9 cellular contexts compared by ENCODE assay signal in the genomic region with DNA sequence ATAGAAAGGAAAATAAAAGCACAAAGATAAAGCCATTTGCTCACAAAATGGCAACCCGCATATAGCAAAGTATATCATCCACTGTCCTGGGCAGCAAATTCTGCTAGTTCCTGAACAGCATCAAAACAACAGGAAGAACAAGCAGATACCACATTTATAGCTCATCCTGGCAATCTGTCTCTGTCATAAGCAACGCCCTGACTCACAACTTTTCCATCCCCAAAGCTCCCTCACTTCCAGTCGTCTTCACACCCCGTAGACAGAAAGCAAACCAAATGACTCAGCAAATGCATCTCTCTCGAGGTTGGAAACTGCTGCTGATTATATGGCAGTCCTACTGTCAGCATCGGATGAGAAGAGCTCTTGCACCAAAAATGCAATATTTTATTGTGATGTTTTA.
A peak's percentile ranks its signal among the peaks of the same experiment; 100 is the strongest.
DNase-seq lines count a peak whose midpoint lies in the region; ATAC-seq and TF ChIP-seq lines count a peak whose summit lies in the region.
"Had no signal": no experiment of that assay in that cellular context is flagged by ENCODE, and none has a peak within 500 bp of the region (broad histone marks: within the 10 kb centered on the region; RNA-seq: fewer than 3 reads in every experiment).

No MANE protein-coding gene starts in this region.

- H3K4me3 ChIP-seq in neuronal stem cell (ENCODE audit: low read length in 2 of 2) (no peak overlapping the region), adrenal gland (no peak overlapping the region)

- H2AK5ac ChIP-seq in neuronal stem cell (ENCODE audit: low read depth, low read length): no peak overlapping the region

- peak overlapping the region; percentile 32 for H3K18ac ChIP-seq in neuronal stem cell (ENCODE audit: low read length)

- H4K8ac ChIP-seq in neuronal stem cell (ENCODE audit: low read depth, low read length): no peak overlapping the region

- DNase-seq in ELR (ENCODE audit: low read depth) (peak; percentile 97), MV-4-11 (lab: John Stamatoyannopoulos, UW) (peak; percentile 66), chondrocyte (ENCODE audit: low spot score) (no peak), neuronal stem cell (ENCODE audit: low spot score) (no peak), GM13976 (ENCODE audit: low spot score) (no peak), OCI-M2 (lab: John Stamatoyannopoulos, UW; ENCODE audit: unreplicated experiment) (no peak), adrenal gland (no peak)

- no peaks in the 10 kb centered on the region for H3K9me3 ChIP-seq in neuronal stem cell (replicated peaks in 1 of 2; ENCODE audit: control insufficient read depth in 2 of 2, insufficient read depth in 1 of 2, low read depth in 1 of 2, low read length in 2 of 2)
- H3K9me3 ChIP-seq in adrenal gland (replicated peaks in 1 of 3): no peaks in the 10 kb centered on the region

- no peak overlapping the region for H3K4me3 Mint-ChIP-seq in chondrocyte (ENCODE audit: unreplicated experiment)
- H3K4me3 Mint-ChIP-seq: IgD-negative memory B cell had no signal

- in situ Hi-C loops in GM13976 (cut with MboI; ENCODE audit: low sequenced_read_pairs, unreplicated experiment): no loop called here

- H4K91ac ChIP-seq in neuronal stem cell (ENCODE audit: low read depth, low read length, poor library complexity): no peak overlapping the region

- no peaks in the 10 kb centered on the region for H3K9me3 Mint-ChIP-seq in chondrocyte (ENCODE audit: low read depth)

- no peak for TF ChIP-seq POLR2A in adrenal gland (IDR thresholded peaks at IDR 0.05)

- no peak for ATAC-seq in HG03460 (IDR thresholded peaks at IDR 0.05; ENCODE audit: unreplicated experiment)

- H3K27ac ChIP-seq in neuronal stem cell (replicated peaks; ENCODE audit: low read length) (no peak overlapping the region), adrenal gland (no peak overlapping the region)

- H3K4me1 Mint-ChIP-seq in chondrocyte (ENCODE audit: low read depth): peaks cover 24% of the 10 kb centered on the region
- H3K4me1 Mint-ChIP-seq: IgD-negative memory B cell had no signal

- H2BK120ac ChIP-seq in neuronal stem cell (ENCODE audit: low read depth, low read length): no peak overlapping the region

- H3K4me2 ChIP-seq in neuronal stem cell (ENCODE audit: insufficient read depth, low read length, poor library complexity, severe bottlenecking): no peak overlapping the region

- WGBS in neuronal stem cell (ENCODE audit: extremely low coverage in 2 of 2, insufficient read length in 2 of 2, insufficient replicate concordance in 1 of 2), 2 donors: no CpG with 5 or more reads among the region's 6 CpGs
- 32 to 46% (median 45%) methylated on average over 6 of the region's 6 CpGs for WGBS in adrenal gland, 4 donors

- intact Hi-C loops in adrenal gland (cut with DNase I): no loop called here

- H3K4me1 ChIP-seq in neuronal stem cell (ENCODE audit: control insufficient read depth in 2 of 2, insufficient read depth in 1 of 2, low read depth in 1 of 2, low read length in 2 of 2): peaks cover 0 to 16% of the 10 kb centered on the region in 2 donors
- no peaks in the 10 kb centered on the region for H3K4me1 ChIP-seq in adrenal gland (replicated peaks in 1 of 2)

- H3K27me3 ChIP-seq in neuronal stem cell (ENCODE audit: control insufficient read depth in 3 of 3, insufficient read depth in 3 of 3, low read depth in 1 of 3, low read length in 3 of 3) (no peaks in the 10 kb centered on the region), adrenal gland (no peaks in the 10 kb centered on the region)

- H2BK12ac ChIP-seq in neuronal stem cell (ENCODE audit: low read length): no peak overlapping the region

- no peaks in the 10 kb centered on the region for H3K36me3 Mint-ChIP-seq in chondrocyte (ENCODE audit: low read depth)
- H3K36me3 Mint-ChIP-seq: IgD-negative memory B cell had no signal

- no peak for TF ChIP-seq CTCF in chondrocyte (IDR thresholded peaks at IDR 0.05)
- TF ChIP-seq CTCF in GM13976 (IDR thresholded peaks at IDR 0.05; ENCODE audit: borderline replicate concordance, control extremely low read depth, extremely low read depth, insufficient read depth, missing control alignments): no peak
- TF ChIP-seq CTCF in adrenal gland (IDR thresholded peaks at IDR 0.05): no peak

- peak overlapping the region; percentile 66 for H3K27ac Mint-ChIP-seq in chondrocyte (ENCODE audit: unreplicated experiment)
- H3K27ac Mint-ChIP-seq: IgD-negative memory B cell had no signal

- no peaks in the 10 kb centered on the region for H3K79me1 ChIP-seq in neuronal stem cell (ENCODE audit: low read depth, low read length)

- H3K14ac ChIP-seq in neuronal stem cell (ENCODE audit: low read length): no peak overlapping the region

- no peak overlapping the region for H2BK5ac ChIP-seq in neuronal stem cell (ENCODE audit: low read length)

- H2BK15ac ChIP-seq in neuronal stem cell (ENCODE audit: low read length): no peak overlapping the region

- H2AFZ ChIP-seq in neuronal stem cell (ENCODE audit: low read length): peak overlapping the region; percentile 73

- no peaks in the 10 kb centered on the region for H3K36me3 ChIP-seq in neuronal stem cell (replicated peaks in 1 of 2; ENCODE audit: control insufficient read depth in 2 of 2, insufficient read depth in 2 of 2, low read length in 2 of 2)
- H3K36me3 ChIP-seq in adrenal gland (replicated peaks in 1 of 2): no peaks in the 10 kb centered on the region

- H3K4ac ChIP-seq in neuronal stem cell (ENCODE audit: low read length): no peak overlapping the region

- H3K9ac ChIP-seq in neuronal stem cell (ENCODE audit: low read depth, low read length, poor library complexity): no peak overlapping the region

- H3K27me3 Mint-ChIP-seq in chondrocyte (ENCODE audit: low read depth): no peaks in the 10 kb centered on the region

- no peak overlapping the region for H3K23ac ChIP-seq in neuronal stem cell (ENCODE audit: low read depth, low read length, poor library complexity)

Comparison
In these comparisons a context has a peak if more than half of its experiments do, and no peak if none do; other contexts are left out.
1. DNase-seq: peak in ELR (single experiment) and MV-4-11 (single experiment); none in chondrocyte (single experiment), neuronal stem cell (single experiment), GM13976 (single experiment), OCI-M2 (single experiment) and adrenal gland (0 of 7).